ENCODE assay signal across 14 cellular contexts in genomic region chr7:150986556-150986955, GRCh38. TPM values are rescaled to one million over a fixed set of nuclear protein-coding genes. Genes with fewer than 3 reads are reported as not detected.
DNase-seq lines count a peak whose midpoint lies in the region; ATAC-seq and TF ChIP-seq lines count a peak whose summit lies in the region.
"Had no signal": no experiment of that assay in that cellular context is flagged by ENCODE, and none has a peak within 500 bp of the region (broad histone marks: within the 10 kb centered on the region; RNA-seq: fewer than 3 reads in every experiment).

No MANE protein-coding gene starts in this region.

- peak overlapping the region; percentile 43 to 54 for H3K27ac ChIP-seq in right atrium auricular region
- H3K27ac ChIP-seq in heart right ventricle, result peak overlapping the region in 1 of 10 donors; percentile 26
- H3K27ac ChIP-seq in BLaER1 treated with 17β-estradiol and CSF1 and Interleukin-3, amounts not matched to agents 10 nM and 100 nM, result no peak overlapping the region
- H3K27ac ChIP-seq in OCI-LY3 (ENCODE audit: low read length), result no peak overlapping the region
- no peak overlapping the region for H3K27ac ChIP-seq in spleen

- H3K36me3 ChIP-seq in right atrium auricular region, result no peaks in the 10 kb centered on the region
- no peaks in the 10 kb centered on the region for H3K36me3 ChIP-seq in heart right ventricle
- H3K36me3 ChIP-seq in BLaER1 treated with 17β-estradiol and CSF1 and Interleukin-3, amounts not matched to agents 10 nM and 100 nM, result peaks cover 0 to 11% (median 0%) of the 10 kb centered on the region in 11 experiments; a peak in 1 of 22 replicates
- H3K36me3 ChIP-seq in OCI-LY3 (replicated peaks; ENCODE audit: low read depth, low read length), result peaks cover 3% of the 10 kb centered on the region
- no peaks in the 10 kb centered on the region for H3K36me3 ChIP-seq in mucosa of descending colon (ENCODE audit: low read depth)
- H3K36me3 ChIP-seq in spleen, result no peaks in the 10 kb centered on the region
- H3K36me3 ChIP-seq: BE2C had no signal

- peaks cover 0 to 33% (median 5%) of the 10 kb centered on the region in 11 experiments; a peak in 6 of 22 replicates for H4K20me1 ChIP-seq in BLaER1 treated with 17β-estradiol and CSF1 and Interleukin-3, amounts not matched to agents 10 nM and 100 nM
- H4K20me1 ChIP-seq in OCI-LY3 (ENCODE audit: insufficient read depth, low read length), result no peaks in the 10 kb centered on the region

- H3K4me1 ChIP-seq in right atrium auricular region (peaks cover 0 to 31% of the 10 kb centered on the region in 2 donors), heart right ventricle (peaks cover 8 to 39% (median 30%) of the 10 kb centered on the region in 9 donors), OCI-LY3 (ENCODE audit: low read length) (peaks cover 10% of the 10 kb centered on the region), mucosa of descending colon (ENCODE audit: low read depth) (peaks cover 7% of the 10 kb centered on the region), spleen (peaks cover 11 to 54% (median 39%) of the 10 kb centered on the region in 6 donors)
- peaks cover 40 to 49% (median 46%) of the 10 kb centered on the region in 10 experiments for H3K4me1 ChIP-seq in BLaER1 treated with 17β-estradiol and CSF1 and Interleukin-3, amounts not matched to agents 10 nM and 100 nM

- no peak for TF ChIP-seq POLR2A in spleen (IDR thresholded peaks at IDR 0.05)

- intact Hi-C loops in heart right ventricle (cut with DNase I) (loop anchor here in 9 of 10 donors (1.0 to 10.0 kb wide), 9 partner anchors 22 to 212 kb away; no protein-coding TSS in a partner anchor), mucosa of descending colon (cut with DNase I, micrococcal nuclease) (loop anchor here (5.0 to 10.0 kb wide), 2 partner anchors 89 to 212 kb away; no protein-coding TSS in a partner anchor), spleen (cut with DNase I; ENCODE audit: low total_unique reads) (loop anchor here (2.0 kb wide), 1 partner anchor 88 kb away; no protein-coding TSS in a partner anchor)

- H3K79me2 ChIP-seq in OCI-LY3 (ENCODE audit: low read length), result no peaks in the 10 kb centered on the region

- ATAC-seq in heart right ventricle (no peak), mucosa of descending colon (no peak)

- WGBS in heart right ventricle, 2 donors, result 46 to 48% methylated on average over 5 of the region's 5 CpGs
- WGBS in spleen, 5 donors, result 58 to 71% (median 66%) methylated on average over 5 of the region's 5 CpGs

- DNase-seq in right atrium auricular region (ENCODE audit: low spot score) (no peak), heart right ventricle (no peak), mucosa of descending colon (peak in 2 of 3 donors; percentile 14 to 36), GM19240 (ENCODE audit: insufficient read length, low spot score) (no peak), occipital lobe (lab: John Stamatoyannopoulos, UW) (no peak), spleen (no peak)
- DNase-seq: DMS79, GDM1, GOT3 had no signal

- H2AFZ ChIP-seq in OCI-LY3 (ENCODE audit: low read depth, low read length), result no peak overlapping the region

- H3K9ac ChIP-seq in BLaER1 treated with 17β-estradiol and CSF1 and Interleukin-3, amounts not matched to agents 10 nM and 100 nM, result 0 out of 22 replicates have a peak overlapping the region, but pooled peaks of 2 of the 11 experiments have one; percentile 5 to 16
- H3K9ac ChIP-seq in OCI-LY3 (ENCODE audit: low read length), result no peak overlapping the region

- TF ChIP-seq CTCF in right atrium auricular region (IDR thresholded peaks at IDR 0.05) (no peak), heart right ventricle (IDR thresholded peaks at IDR 0.05) (no peak), OCI-LY3 (IDR thresholded peaks at IDR 0.05; ENCODE audit: low read depth, low read length) (no peak), mucosa of descending colon (IDR thresholded peaks at IDR 0.05) (no peak), spleen (IDR thresholded peaks at IDR 0.05 in 8 of 11, conservative IDR thresholded peaks at IDR 0.05 in 3 of 11) (no peak)

- H3K27me3 ChIP-seq in right atrium auricular region (no peaks in the 10 kb centered on the region), heart right ventricle (peaks cover 0 to 40% (median 0%) of the 10 kb centered on the region in 7 donors), OCI-LY3 (ENCODE audit: low read depth, low read length) (peaks cover 23% of the 10 kb centered on the region), spleen (replicated peaks in 1 of 7) (peaks cover 0 to 69% (median 4%) of the 10 kb centered on the region in 7 donors)
- H3K27me3 ChIP-seq in BLaER1 treated with 17β-estradiol and CSF1 and Interleukin-3, amounts not matched to agents 10 nM and 100 nM, result peaks cover 2 to 18% (median 6%) of the 10 kb centered on the region in 11 experiments; a peak in 17 of 22 replicates
- H3K27me3 ChIP-seq: BE2C had no signal

- H3K9me3 ChIP-seq in right atrium auricular region (no peaks in the 10 kb centered on the region), heart right ventricle (peaks cover 0 to 18% (median 0%) of the 10 kb centered on the region in 11 donors), OCI-LY3 (ENCODE audit: insufficient read depth, low read length) (peaks cover 9% of the 10 kb centered on the region; the same call in 1 of the 2 replicates), mucosa of descending colon (peaks cover 11% of the 10 kb centered on the region), spleen (peaks cover 0 to 21% (median 16%) of the 10 kb centered on the region in 8 donors)
- H3K9me3 ChIP-seq in BLaER1 treated with 17β-estradiol and CSF1 and Interleukin-3, amounts not matched to agents 10 nM and 100 nM (replicated peaks in 1 of 11), result peaks cover 15 to 20% (median 17%) of the 10 kb centered on the region in 11 experiments
- H3K9me3 ChIP-seq: BE2C had no signal

- H3K4me2 ChIP-seq in BLaER1 treated with 17β-estradiol and CSF1 and Interleukin-3, amounts not matched to agents 10 nM and 100 nM, result peak overlapping the region; percentile 23 to 93 (median 57)
- peak overlapping the region; percentile 55 for H3K4me2 ChIP-seq in OCI-LY3 (ENCODE audit: low read length)

- H3K4me3 ChIP-seq in right atrium auricular region, result no peak overlapping the region
- H3K4me3 ChIP-seq in heart right ventricle, result no peak overlapping the region
- no peak overlapping the region for H3K4me3 ChIP-seq in BLaER1 treated with 17β-estradiol and CSF1 and Interleukin-3, amounts not matched to agents 10 nM and 100 nM
- H3K4me3 ChIP-seq in OCI-LY3 (ENCODE audit: low read length), result no peak overlapping the region
- no peak overlapping the region for H3K4me3 ChIP-seq in mucosa of descending colon
- no peak overlapping the region for H3K4me3 ChIP-seq in spleen

RNA-seq across cellular contexts. Expression of gene NOS3, which starts 4.3 kb away (rescaled TPM):
- 10 to 100 TPM; 14.5 to 78.6 TPM for total RNA-seq in right atrium auricular region
- 10 to 100 TPM in 9 of 10 donors, 1 to 10 TPM in 1; 10.0 to 53.3 (median 13.3) TPM for total RNA-seq in heart right ventricle
- polyA plus RNA-seq in heart right ventricle, result 10 to 100 TPM; 11.1 to 25.5 TPM
- total RNA-seq in mucosa of descending colon, result 1 to 10 TPM; 2.5 to 6.3 (median 6.0) TPM
- total RNA-seq in occipital lobe, result 0.78 TPM
- 100 to 1,000 TPM; 106 to 455 (median 187) TPM for total RNA-seq in spleen
- polyA plus RNA-seq in spleen, result 10 to 100 TPM; 11.9 to 81.1 (median 28.4) TPM

RNA-seq across cellular contexts. Expression of gene KCNH2, which starts 8.4 kb away (rescaled TPM):
- total RNA-seq in right atrium auricular region (100 to 1,000 TPM; 119 to 128 TPM), heart right ventricle (100 to 1,000 TPM in 1 of 10 donors, 10 to 100 TPM in 9; 63.2 to 126 (median 78.4) TPM), mucosa of descending colon (10 to 100 TPM in 1 of 3 donors, 1 to 10 TPM in 2; 2.9 to 87.1 (median 5.3) TPM), occipital lobe (8.0 TPM), spleen (1 to 10 TPM; 1.6 to 5.1 (median 2.8) TPM)
- polyA plus RNA-seq in heart right ventricle (10 to 100 TPM; 50.2 to 99.9 TPM), spleen (1 to 10 TPM in 2 of 3 donors, under 1 TPM in 1; 0.67 to 2.5 (median 1.3) TPM)
- polyA plus RNA-seq: CD14-positive monocyte had no signal

RNA-seq across cellular contexts. Expression of gene ATG9B, which starts 37.7 kb away (rescaled TPM):
- total RNA-seq in right atrium auricular region (not detected), heart right ventricle (under 1 TPM in 3 of 10 donors, not detected in 7; 0.09 to 0.39 (median 0.10) TPM), mucosa of descending colon (under 1 TPM; 0.09 to 0.90 (median 0.89) TPM), occipital lobe (1.9 TPM), spleen (1 to 10 TPM in 6 of 7 donors, under 1 TPM in 1; 0.66 to 3.8 (median 2.8) TPM)
- polyA plus RNA-seq in heart right ventricle (under 1 TPM; 0.45 to 0.59 TPM), spleen (1 to 10 TPM; 1.8 to 3.7 (median 1.9) TPM)
- total RNA-seq: Daoy had no signal

RNA-seq across cellular contexts. Expression of gene ABCB8, which starts 41.7 kb away (rescaled TPM):
- 10 to 100 TPM; 11.9 to 20.6 TPM for total RNA-seq in right atrium auricular region
- total RNA-seq in heart right ventricle, result 10 to 100 TPM; 20.9 to 32.4 (median 24.6) TPM
- 10 to 100 TPM; 16.7 to 42.2 TPM for polyA plus RNA-seq in heart right ventricle
- total RNA-seq in mucosa of descending colon, result 10 to 100 TPM; 40.1 to 44.9 (median 41.8) TPM
- 24.3 TPM for total RNA-seq in occipital lobe
- total RNA-seq in spleen, result 10 to 100 TPM; 22.5 to 42.6 (median 29.1) TPM
- polyA plus RNA-seq in spleen, result 10 to 100 TPM; 12.9 to 21.1 (median 17.2) TPM

Comparison
In these comparisons a context has a peak if more than half of its experiments do, and no peak if none do; other contexts are left out.
1. DNase-seq: peak in mucosa of descending colon (2 of 3); none in right atrium auricular region (single experiment), heart right ventricle (0 of 2), GM19240 (single experiment), occipital lobe (single experiment) and spleen (single experiment).
2. H3K27ac ChIP-seq: peak in right atrium auricular region (2 of 2); none in BLaER1 treated with 17β-estradiol and CSF1 and Interleukin-3, amounts not matched to agents 10 nM and 100 nM (0 of 11), OCI-LY3 (single experiment) and spleen (0 of 8).